ENCODE assay signal across 8 cellular contexts in the genomic region with DNA sequence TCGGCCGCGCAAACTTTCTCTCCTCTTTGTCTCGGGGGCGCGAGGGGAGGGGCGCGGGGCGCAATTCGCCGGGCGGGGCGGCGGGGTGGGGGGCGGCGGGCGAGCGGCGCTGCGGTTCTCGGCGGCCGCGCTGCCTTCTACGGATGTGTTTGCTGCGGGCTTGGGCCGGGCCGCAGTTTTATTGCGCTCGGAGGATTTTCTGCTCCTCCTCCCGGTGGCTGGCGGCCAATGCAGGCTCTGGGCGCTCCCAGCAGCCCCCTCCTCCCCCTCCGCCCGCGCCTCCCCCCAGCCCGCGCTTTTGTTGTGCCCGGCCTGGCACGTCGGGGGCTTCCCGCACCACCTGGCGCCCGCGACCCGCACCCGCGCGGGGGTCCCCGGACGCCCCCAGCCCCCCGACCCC. TPM values are rescaled to one million over a fixed set of nuclear protein-coding genes. Genes with fewer than 3 reads are reported as not detected.
DNase-seq lines count a peak whose midpoint lies in the region; ATAC-seq and TF ChIP-seq lines count a peak whose summit lies in the region.

A gene with protein sequence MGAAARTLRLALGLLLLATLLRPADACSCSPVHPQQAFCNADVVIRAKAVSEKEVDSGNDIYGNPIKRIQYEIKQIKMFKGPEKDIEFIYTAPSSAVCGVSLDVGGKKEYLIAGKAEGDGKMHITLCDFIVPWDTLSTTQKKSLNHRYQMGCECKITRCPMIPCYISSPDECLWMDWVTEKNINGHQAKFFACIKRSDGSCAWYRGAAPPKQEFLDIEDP (minus strand): TSS at position 154 of the 400 bp plus-strand sequence. CDS start 299 bp downstream, outside the sequence.

- dilution Hi-C loops in IMR-90 (cut with HindIII; ENCODE audit: low sequenced_read_pairs, unreplicated experiment): no loop called here

- H2AFZ ChIP-seq in IMR-90 (replicated peaks; ENCODE audit: low read length, poor library complexity) (peak within 1 kb of the TSS; percentile 98), PC-9 (0 out of 2 replicates have a peak within 1 kb of the TSS, but pooled peaks have one; percentile 62)

- H3K9me2 ChIP-seq in PC-9 (ENCODE audit: insufficient read depth): no peaks in the 10 kb centered on the region

- H2BK5ac ChIP-seq in IMR-90 (ENCODE audit: low read depth, low read length, poor library complexity, severe bottlenecking): peak within 1 kb of the TSS; percentile 93

- H3K27me3 ChIP-seq in IMR-90 (ENCODE audit: control insufficient read depth, insufficient read depth, low read length) (no peaks in the 10 kb centered on the region), PC-9 (ENCODE audit: insufficient read depth, low read depth) (no peaks in the 10 kb centered on the region)

- H3K9me3 Mint-ChIP-seq in activated T-helper 2 cell treated with anti-CD3 and anti-CD28 coated beads, Interferon-gamma antibody, Interleukin-2, Interleukin-4, amounts not matched to agents 10 μg/mL and 5 μg/mL and 100 μg/mL, durations not matched to agents 14 hours and 24 hours and 36 hours: no peaks in the 10 kb centered on the region
- no peaks in the 10 kb centered on the region for H3K9me3 Mint-ChIP-seq in naive B cell
- no peaks in the 10 kb centered on the region for H3K9me3 Mint-ChIP-seq in stimulated activated effector memory CD8-positive, alpha-beta T cell treated with anti-CD3 and anti-CD28 coated beads, Interleukin-12 subunit alpha, Interleukin-12 subunit beta, amount 100 ng/mL, for 72 hours

- H2AK5ac ChIP-seq in IMR-90 (ENCODE audit: low read depth, low read length): peak within 1 kb of the TSS; percentile 70

- TF ChIP-seq CTCF in IMR-90 (conservative IDR thresholded peaks at IDR 0.05; ENCODE audit: low read depth, low read length) (0 out of 2 replicates have a peak, but pooled peaks have one; percentile 2), PC-9 (conservative IDR thresholded peaks at IDR 0.05) (0 out of 2 replicates have a peak, but pooled peaks have one; percentile 22)

- peak within 1 kb of the TSS; percentile 94 for H3K23ac ChIP-seq in IMR-90 (ENCODE audit: low read depth, low read length)

- H3K79me1 ChIP-seq in IMR-90 (ENCODE audit: low read depth in 1 of 2, low read length in 2 of 2): peaks cover 0 to 39% of the 10 kb centered on the region in 2 experiments; a peak in 3 of 4 replicates

- H3K9me1 ChIP-seq in IMR-90 (ENCODE audit: insufficient read depth, low read length): peaks cover 11% of the 10 kb centered on the region

- H3K36me3 ChIP-seq in IMR-90 (ENCODE audit: control insufficient read depth, insufficient read depth, low read length) (peaks cover 4% of the 10 kb centered on the region), PC-9 (ENCODE audit: low read depth) (no peaks in the 10 kb centered on the region)

- DNase-seq in C1 segment of cervical spinal cord (lab: John Stamatoyannopoulos, UW) (peak in 12 of 14 donors; percentile 23 to 86 (median 73)), IMR-90 (peak; percentile 83), PC-9 (peak in 1 of 2 experiments; percentile 78), fibroblast of peridontal ligament (ENCODE audit: extremely low read depth) (peak; percentile 85), naive B cell (peak; percentile 78)
- peak; percentile 55 for DNase-seq in activated T-helper 2 cell treated with anti-CD3 and anti-CD28 coated beads, Interferon-gamma antibody, Interleukin-2, Interleukin-4, amounts not matched to agents 10 μg/mL and 5 μg/mL and 100 μg/mL, durations not matched to agents 14 hours and 24 hours and 36 hours (ENCODE audit: low spot score)
- peak in 1 of 2 donors; percentile 13 for DNase-seq in stimulated activated effector memory CD8-positive, alpha-beta T cell treated with anti-CD3 and anti-CD28 coated beads, Interleukin-12 subunit alpha, Interleukin-12 subunit beta, amount 100 ng/mL, for 72 hours (ENCODE audit: low spot score in 2 of 2)

- BruUV-seq in IMR-90 (replicated peaks; lab: Mats Ljungman, UMichigan): no TSS peak
- BruUV-seq in PC-9 (replicated peaks; lab: Mats Ljungman, UMichigan): no TSS peak

- H3K27ac ChIP-seq in IMR-90 (ENCODE audit: insufficient read depth, low read length) (peak within 1 kb of the TSS; percentile 90), PC-9 (no peak within 1 kb of the TSS)

- peak within 1 kb of the TSS; percentile 86 for H3K9ac ChIP-seq in IMR-90 (ENCODE audit: low read depth, low read length)

- H3K4me1 Mint-ChIP-seq in activated T-helper 2 cell treated with anti-CD3 and anti-CD28 coated beads, Interferon-gamma antibody, Interleukin-2, Interleukin-4, amounts not matched to agents 10 μg/mL and 5 μg/mL and 100 μg/mL, durations not matched to agents 14 hours and 24 hours and 36 hours (ENCODE audit: low read depth): peaks cover 11% of the 10 kb centered on the region
- H3K4me1 Mint-ChIP-seq in naive B cell: peaks cover 10 to 26% (median 23%) of the 10 kb centered on the region in 3 donors
- peaks cover 15% of the 10 kb centered on the region for H3K4me1 Mint-ChIP-seq in stimulated activated effector memory CD8-positive, alpha-beta T cell treated with anti-CD3 and anti-CD28 coated beads, Interleukin-12 subunit alpha, Interleukin-12 subunit beta, amount 100 ng/mL, for 72 hours

- peak within 1 kb of the TSS; percentile 48 for H2BK120ac ChIP-seq in IMR-90 (ENCODE audit: low read depth, low read length)

- H3K79me2 ChIP-seq in PC-9 (ENCODE audit: low read depth): peaks cover 31% of the 10 kb centered on the region

- peaks cover 42% of the 10 kb centered on the region for H4K20me1 ChIP-seq in IMR-90 (ENCODE audit: insufficient read depth, low read length)
- no peaks in the 10 kb centered on the region for H4K20me1 ChIP-seq in PC-9 (ENCODE audit: insufficient read depth)

- H3K4me1 ChIP-seq in IMR-90 (ENCODE audit: control insufficient read depth, insufficient read depth, low read length) (peaks cover 22% of the 10 kb centered on the region), PC-9 (replicated peaks; ENCODE audit: insufficient read depth) (no peaks in the 10 kb centered on the region)

- WGBS in IMR-90 (ENCODE audit: extremely low coverage in 2 of 2, insufficient read length in 1 of 2), 2 experiments: no CpG with 5 or more reads among the region's 52 CpGs

- H3F3A ChIP-seq in PC-9 (ENCODE audit: insufficient read depth, low read depth): no peaks in the 10 kb centered on the region

- H4K91ac ChIP-seq in IMR-90 (ENCODE audit: insufficient read depth, low read depth, low read length): peak within 1 kb of the TSS; percentile 89

- peak within 1 kb of the TSS; percentile 72; the same call in 1 of the 3 replicates for H2BK15ac ChIP-seq in IMR-90 (ENCODE audit: low read depth, low read length)

- peak; percentile 95 for TF ChIP-seq POLR2A in IMR-90 (IDR thresholded peaks at IDR 0.05; ENCODE audit: low read depth, low read length)

- in situ Hi-C loops in IMR-90 (cut with MboI; ENCODE audit: low sequenced_read_pairs): no loop called here

- CTCF ChIA-PET in IMR-90 (lab: Yijun Ruan, JAX): no interaction called here
- CTCF ChIA-PET in PC-9 (lab: Charles Lee): no interaction called here

- H3K14ac ChIP-seq in IMR-90 (replicated peaks; ENCODE audit: low read depth, low read length): peak within 1 kb of the TSS; percentile 88

- no peak within 1 kb of the TSS for H3K27ac Mint-ChIP-seq in activated T-helper 2 cell treated with anti-CD3 and anti-CD28 coated beads, Interferon-gamma antibody, Interleukin-2, Interleukin-4, amounts not matched to agents 10 μg/mL and 5 μg/mL and 100 μg/mL, durations not matched to agents 14 hours and 24 hours and 36 hours
- H3K27ac Mint-ChIP-seq in naive B cell: peak within 1 kb of the TSS in 4 of 6 donors; percentile 42 to 88 (median 78)
- no peak within 1 kb of the TSS for H3K27ac Mint-ChIP-seq in stimulated activated effector memory CD8-positive, alpha-beta T cell treated with anti-CD3 and anti-CD28 coated beads, Interleukin-12 subunit alpha, Interleukin-12 subunit beta, amount 100 ng/mL, for 72 hours

- H3K56ac ChIP-seq in IMR-90 (ENCODE audit: extremely low read depth, insufficient read depth, low read length): peak within 1 kb of the TSS; percentile 70; the same call in 1 of the 2 replicates

- peak within 1 kb of the TSS; percentile 33 to 90 for H4K8ac ChIP-seq in IMR-90 (ENCODE audit: low read depth in 2 of 2, low read length in 2 of 2)

- H3K18ac ChIP-seq in IMR-90 (ENCODE audit: low read depth, low read length): peak within 1 kb of the TSS; percentile 83

- peak within 1 kb of the TSS; percentile 99 for H2AK9ac ChIP-seq in IMR-90 (replicated peaks; ENCODE audit: low read depth, low read length, poor library complexity)

- H3K4me3 ChIP-seq in IMR-90 (ENCODE audit: insufficient read depth, low read depth, low read length) (peak within 1 kb of the TSS; percentile 89), PC-9 (peak within 1 kb of the TSS; percentile 73)

- ATAC-seq in IMR-90 (ENCODE audit: low read depth) (peak; percentile 77), naive B cell (ENCODE audit: low read depth in 2 of 2) (peak; percentile 78 to 80), HG02870 (IDR thresholded peaks at IDR 0.05; ENCODE audit: unreplicated experiment) (no peak)
- ATAC-seq in stimulated activated effector memory CD8-positive, alpha-beta T cell treated with anti-CD3 and anti-CD28 coated beads, Interleukin-12 subunit alpha, Interleukin-12 subunit beta, amount 100 ng/mL, for 72 hours: peak; percentile 79

- H3K4me3 Mint-ChIP-seq in activated T-helper 2 cell treated with anti-CD3 and anti-CD28 coated beads, Interferon-gamma antibody, Interleukin-2, Interleukin-4, amounts not matched to agents 10 μg/mL and 5 μg/mL and 100 μg/mL, durations not matched to agents 14 hours and 24 hours and 36 hours (ENCODE audit: low read depth): no peak within 1 kb of the TSS
- peak within 1 kb of the TSS; percentile 84 to 96 (median 89) for H3K4me3 Mint-ChIP-seq in naive B cell
- H3K4me3 Mint-ChIP-seq in stimulated activated effector memory CD8-positive, alpha-beta T cell treated with anti-CD3 and anti-CD28 coated beads, Interleukin-12 subunit alpha, Interleukin-12 subunit beta, amount 100 ng/mL, for 72 hours: peak within 1 kb of the TSS; percentile 60

- peak within 1 kb of the TSS; percentile 88 for H4K5ac ChIP-seq in IMR-90 (ENCODE audit: low read depth, low read length)

- H3K4me2 ChIP-seq in IMR-90 (ENCODE audit: low read depth, low read length) (peak within 1 kb of the TSS; percentile 91), PC-9 (peak within 1 kb of the TSS; percentile 91)

- H3K9me3 ChIP-seq in IMR-90 (ENCODE audit: control insufficient read depth, insufficient read depth, low read length) (no peaks in the 10 kb centered on the region), PC-9 (ENCODE audit: insufficient read depth, low read depth) (no peaks in the 10 kb centered on the region)

- POLR2A ChIA-PET in IMR-90 (lab: Charles Lee; ENCODE audit: unreplicated experiment): no interaction called here
- POLR2A ChIA-PET in PC-9 (lab: Charles Lee; ENCODE audit: unreplicated experiment): no interaction called here

- TF ChIP-seq RAD21 in IMR-90 (IDR thresholded peaks at IDR 0.05; ENCODE audit: low read length): peak; percentile 3; the same call in 1 of the 2 replicates

- peaks cover 32% of the 10 kb centered on the region for H3K27me3 Mint-ChIP-seq in activated T-helper 2 cell treated with anti-CD3 and anti-CD28 coated beads, Interferon-gamma antibody, Interleukin-2, Interleukin-4, amounts not matched to agents 10 μg/mL and 5 μg/mL and 100 μg/mL, durations not matched to agents 14 hours and 24 hours and 36 hours (ENCODE audit: low read depth)
- peaks cover 0 to 17% (median 6%) of the 10 kb centered on the region in 3 donors for H3K27me3 Mint-ChIP-seq in naive B cell

- H3K36me3 Mint-ChIP-seq in activated T-helper 2 cell treated with anti-CD3 and anti-CD28 coated beads, Interferon-gamma antibody, Interleukin-2, Interleukin-4, amounts not matched to agents 10 μg/mL and 5 μg/mL and 100 μg/mL, durations not matched to agents 14 hours and 24 hours and 36 hours (ENCODE audit: low read depth): no peaks in the 10 kb centered on the region
- H3K36me3 Mint-ChIP-seq in naive B cell: no peaks in the 10 kb centered on the region
- H3K36me3 Mint-ChIP-seq in stimulated activated effector memory CD8-positive, alpha-beta T cell treated with anti-CD3 and anti-CD28 coated beads, Interleukin-12 subunit alpha, Interleukin-12 subunit beta, amount 100 ng/mL, for 72 hours: no peaks in the 10 kb centered on the region

- intact Hi-C loops in IMR-90 (cut with micrococcal nuclease): loop anchor here (1.0 to 2.0 kb wide), 4 partner anchors 8 to 60 kb away; no protein-coding TSS in a partner anchor
- intact Hi-C loops in PC-9 (cut with micrococcal nuclease; ENCODE audit: unreplicated experiment): no loop called here
- intact Hi-C loops in activated T-helper 2 cell treated with anti-CD3 and anti-CD28 coated beads, Interferon-gamma antibody, Interleukin-2, Interleukin-4, amounts not matched to agents 10 μg/mL and 5 μg/mL and 100 μg/mL, durations not matched to agents 14 hours and 24 hours and 36 hours (cut with micrococcal nuclease): loop anchor here (10.0 kb wide), 1 partner anchor 60 kb away; no protein-coding TSS in a partner anchor

- peak within 1 kb of the TSS; percentile 92 for H3K4ac ChIP-seq in IMR-90 (ENCODE audit: low read depth, low read length)

- peak within 1 kb of the TSS; percentile 89 for H2BK20ac ChIP-seq in IMR-90 (ENCODE audit: low read depth, low read length)

RNA-seq across cellular contexts. Expression of the gene that starts here (rescaled TPM):
- total RNA-seq in IMR-90 (2012; rRNA removed) (43.9 and 48.6 TPM in 2 replicates), PC-9 (2021) (90.5 and 114 TPM in 2 replicates)
- polyA plus RNA-seq in IMR-90 (2012; rRNA removed) (352 and 416 TPM in 2 replicates), naive B cell (ENCODE audit: low read depth in 6 of 6) (1 to 10 TPM in 1 of 6 donors, under 1 TPM in 5; 0.40 to 1.1 (median 0.65) TPM)
- polyA plus RNA-seq in IMR-90 (2012; cell fraction: cytosol; rRNA removed): 411 and 495 TPM in 2 replicates
- polyA plus RNA-seq in IMR-90 (2012; cell fraction: nucleus; rRNA removed; ENCODE audit: low replicate concordance): 193 and 240 TPM in 2 replicates
- total RNA-seq in activated T-helper 2 cell treated with anti-CD3 and anti-CD28 coated beads, Interferon-gamma antibody, Interleukin-2, Interleukin-4, amounts not matched to agents 10 μg/mL and 5 μg/mL and 100 μg/mL, durations not matched to agents 14 hours and 24 hours and 36 hours: 0.71 and 0.84 TPM in 2 replicates

Comparison
In these comparisons a context has a peak if more than half of its experiments do, and no peak if none do; other contexts are left out.
1. RNA of the gene that starts here (total RNA-seq): 90.5 to 114 TPM in PC-9 and 43.9 to 48.6 TPM in IMR-90; 0.71 to 0.84 TPM in activated T-helper 2 cell treated with anti-CD3 and anti-CD28 coated beads, Interferon-gamma antibody, Interleukin-2, Interleukin-4, amounts not matched to agents 10 μg/mL and 5 μg/mL and 100 μg/mL, durations not matched to agents 14 hours and 24 hours and 36 hours; every median in the first group is over 10 times any median in the second.
2. RNA of the gene that starts here (polyA plus RNA-seq): 193 to 495 TPM in IMR-90; 0.40 to 1.1 TPM in naive B cell; every median in the first group is over 10 times any median in the second.
3. Peak in DNase-seq in activated T-helper 2 cell treated with anti-CD3 and anti-CD28 coated beads, Interferon-gamma antibody, Interleukin-2, Interleukin-4, amounts not matched to agents 10 μg/mL and 5 μg/mL and 100 μg/mL, durations not matched to agents 14 hours and 24 hours and 36 hours; RNA of the gene not detected or under 1 TPM.
4. H3K27ac Mint-ChIP-seq: peak in naive B cell (4 of 6); none in activated T-helper 2 cell treated with anti-CD3 and anti-CD28 coated beads, Interferon-gamma antibody, Interleukin-2, Interleukin-4, amounts not matched to agents 10 μg/mL and 5 μg/mL and 100 μg/mL, durations not matched to agents 14 hours and 24 hours and 36 hours (single experiment) and stimulated activated effector memory CD8-positive, alpha-beta T cell treated with anti-CD3 and anti-CD28 coated beads, Interleukin-12 subunit alpha, Interleukin-12 subunit beta, amount 100 ng/mL, for 72 hours (single experiment).